Comparison of ENCODE assay signal across 27 cellular contexts in genomic region chr13:28477709-28477973, GRCh38. TPM values are rescaled to one million over a fixed set of nuclear protein-coding genes. Genes with fewer than 3 reads are reported as not detected.
"Had no signal": no experiment of that assay in that cellular context is flagged by ENCODE, and none has a peak within 500 bp of the region (broad histone marks: within the 10 kb centered on the region; RNA-seq: fewer than 3 reads in every experiment).

No MANE protein-coding gene starts in this region.

- H3K27ac ChIP-seq: coronary artery, foreskin keratinocyte, gastroesophageal sphincter, heart right ventricle, left lung, ovary, psoas muscle, skin epidermis, thoracic aorta, tibial nerve, upper lobe of left lung had no signal

- ATAC-seq: effector memory CD8-positive, alpha-beta T cell; foreskin keratinocyte; gastroesophageal sphincter; left cardiac atrium; left lung; naive thymus-derived CD8-positive, alpha-beta T cell; psoas muscle; right cardiac atrium; stimulated activated naive B cell treated with anti-CD40 and anti-IgM and Interleukin-4, amounts not matched to agents 10 μg/mL and 1 μg/mL and 100 μg/mL, for 72 hours had no signal

- H3K27me3 Mint-ChIP-seq: stimulated activated naive B cell treated with anti-CD40 and anti-IgM and Interleukin-4, amounts not matched to agents 10 μg/mL and 1 μg/mL and 100 μg/mL, for 72 hours; stimulated activated naive CD8-positive, alpha-beta T cell treated with anti-CD3 and anti-CD28 coated beads, Interleukin-15, Interleukin-2, amounts not matched to agents 100 ng/mL and 50 ng/mL, for 24 hours had no signal

- DNase-seq: dermis blood vessel endothelial cell; effector memory CD8-positive, alpha-beta T cell; foreskin keratinocyte; glutamatergic neuron; heart right ventricle; hippocampal formation; left cardiac atrium; left lung; mesendoderm; naive thymus-derived CD8-positive, alpha-beta T cell; occipital lobe; ovary; posterior cingulate gyrus; psoas muscle; right cardiac atrium; stimulated activated CD4-positive, alpha-beta T cell treated with anti-CD3 and anti-CD28 coated beads, Interleukin-15, amount 100 ng/mL, for 24 hours; stimulated activated CD4-positive, alpha-beta T cell treated with anti-CD3 and anti-CD28 coated beads, Interleukin-2, amount 100 ng/mL, for 48 hours; stimulated activated naive B cell treated with anti-CD40 and anti-IgM and Interleukin-4, amounts not matched to agents 10 μg/mL and 1 μg/mL and 100 μg/mL, for 72 hours; upper lobe of left lung had no signal

- H3K4me1 Mint-ChIP-seq: naive thymus-derived CD8-positive, alpha-beta T cell had no signal

- H3K4me1 ChIP-seq: foreskin keratinocyte, gastroesophageal sphincter, psoas muscle, tibial nerve had no signal

- H3K9me3 ChIP-seq: gastroesophageal sphincter, heart right ventricle, left lung, ovary, psoas muscle, thoracic aorta, tibial nerve, upper lobe of left lung had no signal

- H3K36me3 ChIP-seq: gastroesophageal sphincter, left lung, ovary, thoracic aorta, tibial nerve, upper lobe of left lung had no signal

- H3K9me3 Mint-ChIP-seq: effector memory CD8-positive, alpha-beta T cell; naive thymus-derived CD8-positive, alpha-beta T cell had no signal

- H3K4me3 ChIP-seq: coronary artery, gastroesophageal sphincter, heart right ventricle, left lung, ovary, psoas muscle, skin epidermis, thoracic aorta, tibial nerve, upper lobe of left lung had no signal

- H3K4me3 Mint-ChIP-seq: effector memory CD8-positive, alpha-beta T cell; naive thymus-derived CD8-positive, alpha-beta T cell; stimulated activated naive B cell treated with anti-CD40 and anti-IgM and Interleukin-4, amounts not matched to agents 10 μg/mL and 1 μg/mL and 100 μg/mL, for 72 hours; stimulated activated naive CD8-positive, alpha-beta T cell treated with anti-CD3 and anti-CD28 coated beads, Interleukin-15, Interleukin-2, amounts not matched to agents 100 ng/mL and 50 ng/mL, for 24 hours had no signal

- H3K27me3 ChIP-seq: ovary, tibial nerve, upper lobe of left lung had no signal

- H3K27ac Mint-ChIP-seq: effector memory CD8-positive, alpha-beta T cell; naive thymus-derived CD8-positive, alpha-beta T cell; stimulated activated naive B cell treated with anti-CD40 and anti-IgM and Interleukin-4, amounts not matched to agents 10 μg/mL and 1 μg/mL and 100 μg/mL, for 72 hours; stimulated activated naive CD8-positive, alpha-beta T cell treated with anti-CD3 and anti-CD28 coated beads, Interleukin-15, Interleukin-2, amounts not matched to agents 100 ng/mL and 50 ng/mL, for 24 hours had no signal

- H3K36me3 Mint-ChIP-seq: naive thymus-derived CD8-positive, alpha-beta T cell had no signal

RNA-seq across cellular contexts. Expression of gene FLT1, which starts 17.3 kb away (rescaled TPM):
- total RNA-seq: foreskin keratinocyte, myocyte had no signal
- polyA plus RNA-seq: foreskin keratinocyte, neural cell had no signal
